Comparison of ENCODE assay signal across 9 cellular contexts in the genomic region with DNA sequence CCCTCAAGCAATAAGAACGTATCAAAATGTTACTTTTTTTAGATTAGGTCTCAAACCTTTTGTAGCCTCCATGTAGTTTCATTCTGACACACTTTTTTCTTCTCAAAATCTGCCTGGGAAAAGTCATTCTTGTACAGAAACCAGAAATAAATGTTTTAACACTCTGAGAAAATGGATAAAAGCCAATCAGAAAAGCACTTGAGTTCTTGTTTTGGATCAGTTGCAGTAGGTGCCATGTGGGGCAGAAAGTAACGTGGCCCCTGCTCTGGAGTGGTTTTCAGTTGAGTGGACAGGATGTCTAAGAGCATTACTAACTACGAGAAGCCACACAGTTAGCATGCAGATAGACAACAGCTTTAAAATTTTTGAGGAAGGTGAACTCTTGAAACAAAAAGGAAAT. TPM values are rescaled to one million over a fixed set of nuclear protein-coding genes. Genes with fewer than 3 reads are reported as not detected.
A peak's percentile ranks its signal among the peaks of the same experiment; 100 is the strongest.
DNase-seq lines count a peak whose midpoint lies in the region; ATAC-seq and FAIRE-seq lines count a peak whose summit lies in the region.
"Had no signal": no experiment of that assay in that cellular context is flagged by ENCODE, and none has a peak within 500 bp of the region (broad histone marks: within the 10 kb centered on the region; RNA-seq: fewer than 3 reads in every experiment).

No MANE protein-coding gene starts in this region.

- H3K27me3 ChIP-seq in small intestine (ENCODE audit: control insufficient read depth in 2 of 2, insufficient read depth in 2 of 2, low read length in 2 of 2), result no peaks in the 10 kb centered on the region

- no peak overlapping the region for H3K4me3 ChIP-seq in small intestine (ENCODE audit: low read depth in 1 of 2, low read length in 2 of 2)
- H3K4me3 ChIP-seq: A549 had no signal

- DNase-seq in NCI-H2171 treated with DMSO at 0.1 percent for 48 hours (lab: John Stamatoyannopoulos, UW) (peak; percentile 10), NCI-H2171 (lab: John Stamatoyannopoulos, UW) (no peak), RPMI7951 (ENCODE audit: low read depth) (peak; percentile 28), renal cortical epithelial cell (ENCODE audit: low read depth) (peak; percentile 57), small intestine (no peak), activated gamma-delta T cell treated with Interleukin-2 at 50 U/mL for 16 hours (no peak), NAMALWA (ENCODE audit: low spot score) (no peak)

- H3K36me3 ChIP-seq in small intestine (ENCODE audit: control insufficient read depth in 2 of 2, insufficient read depth in 2 of 2, low read length in 2 of 2), result no peaks in the 10 kb centered on the region

- H3K4me1 ChIP-seq in small intestine (ENCODE audit: control insufficient read depth in 2 of 2, insufficient read depth in 1 of 2, low read depth in 1 of 2, low read length in 1 of 2), result peaks cover 0 to 14% of the 10 kb centered on the region in 2 donors
- H3K4me1 ChIP-seq: A549 had no signal

- no peaks in the 10 kb centered on the region for H3K9me3 ChIP-seq in small intestine (ENCODE audit: control insufficient read depth, low read depth)
- H3K9me3 ChIP-seq: A549 had no signal

- FAIRE-seq in small intestine (lab: Jason Lieb, UNC), result no peak
- FAIRE-seq: A549 had no signal

- ATAC-seq in HG02623 (IDR thresholded peaks at IDR 0.05; ENCODE audit: unreplicated experiment), result peak; percentile 87
- ATAC-seq: A549 had no signal

- H3K27ac ChIP-seq in small intestine (ENCODE audit: low read depth in 1 of 2, low read length in 1 of 2), result no peak overlapping the region
- H3K27ac ChIP-seq: A549 had no signal

- 59 to 85% (median 66%) methylated on average over 3 of the region's 3 CpGs for WGBS in small intestine, 3 donors

RNA-seq across cellular contexts. Expression of a gene that starts 19.1 kb away (rescaled TPM):
- total RNA-seq in RPMI7951 (2014; rRNA removed; shearing (Covaris generic)), result 4.9 and 5.1 TPM in 2 replicates
- not detected in 2 replicates for total RNA-seq in renal cortical epithelial cell
- 1 to 10 TPM in 2 of 3 donors, not detected in 1; 2.4 to 5.5 TPM for polyA plus RNA-seq in small intestine
- polyA plus RNA-seq: A549 had no signal

RNA-seq across cellular contexts. Expression of a gene that starts 29.9 kb away (rescaled TPM):
- not detected in 2 replicates for total RNA-seq in RPMI7951 (2014; rRNA removed; shearing (Covaris generic))
- total RNA-seq in renal cortical epithelial cell, result not detected in 2 replicates
- polyA plus RNA-seq in small intestine, result under 1 TPM in 2 of 3 donors, not detected in 1; 0.54 to 0.66 TPM
- polyA plus RNA-seq: A549 had no signal

Comparison
In these comparisons a context has a peak if more than half of its experiments do, and no peak if none do; other contexts are left out.
1. DNase-seq: peak in NCI-H2171 treated with DMSO at 0.1 percent for 48 hours (single experiment), RPMI7951 (single experiment) and renal cortical epithelial cell (single experiment); none in NCI-H2171 (single experiment), small intestine (single experiment), activated gamma-delta T cell treated with Interleukin-2 at 50 U/mL for 16 hours (single experiment) and NAMALWA (single experiment).